Comparison of ENCODE assay signal across 23 cellular contexts in genomic region chr14:74418031-74418430, GRCh38. TPM values are rescaled to one million over a fixed set of nuclear protein-coding genes. Genes with fewer than 3 reads are reported as not detected.
"Had no signal": no experiment of that assay in that cellular context is flagged by ENCODE, and none has a peak within 500 bp of the region (broad histone marks: within the 10 kb centered on the region; RNA-seq: fewer than 3 reads in every experiment).

No MANE protein-coding gene starts in this region.

- H3K27me3 ChIP-seq: right atrium auricular region had no signal

- DNase-seq: effector memory CD8-positive, alpha-beta T cell; esophagus squamous epithelium; foreskin fibroblast; kidney; left cardiac atrium; left ventricle myocardium inferior; lower lobe of right lung; mesenchymal stem cell; naive thymus-derived CD4-positive, alpha-beta T cell; nephron progenitor cell; sigmoid colon; stimulated activated CD4-positive, alpha-beta T cell treated with anti-CD3 and anti-CD28 coated beads, Interleukin-2, amount 100 ng/mL, for 24 hours; stimulated activated CD4-positive, alpha-beta T cell treated with anti-CD3 and anti-CD28 coated beads, Interleukin-4, amount 100 ng/mL, for 4 hours; stimulated activated naive B cell treated with anti-CD40 and anti-IgM and Interleukin-4, amounts not matched to agents 10 μg/mL and 1 μg/mL and 100 μg/mL, for 72 hours; stimulated activated naive CD8-positive, alpha-beta T cell treated with anti-CD3 and anti-CD28 coated beads, Interleukin-15, amount 100 ng/mL, for 72 hours; transverse colon had no signal

- H3K27ac ChIP-seq: esophagus squamous epithelium, hepatocyte, left ventricle myocardium inferior, lower lobe of right lung, right atrium auricular region, sigmoid colon, skin epidermis, thoracic aorta, transverse colon had no signal

- H2AFZ ChIP-seq: hepatocyte had no signal

- H3K4me2 ChIP-seq: hepatocyte had no signal

- FAIRE-seq: kidney had no signal

- H3K79me2 ChIP-seq: hepatocyte had no signal

- H3K36me3 ChIP-seq: esophagus squamous epithelium, left ventricle myocardium inferior, lower lobe of right lung, right atrium auricular region, sigmoid colon, thoracic aorta, transverse colon had no signal

- H3K4me3 ChIP-seq: esophagus squamous epithelium, hepatocyte, left ventricle myocardium inferior, lower lobe of right lung, right atrium auricular region, sigmoid colon, skin epidermis, thoracic aorta, transverse colon had no signal

- H3K9me3 ChIP-seq: lower lobe of right lung, right atrium auricular region, sigmoid colon, thoracic aorta, transverse colon had no signal

- ATAC-seq: effector memory CD8-positive, alpha-beta T cell; left cardiac atrium; lower lobe of right lung; naive thymus-derived CD4-positive, alpha-beta T cell; stimulated activated naive B cell treated with anti-CD40 and anti-IgM and Interleukin-4, amounts not matched to agents 10 μg/mL and 1 μg/mL and 100 μg/mL, for 72 hours; stimulated activated naive CD8-positive, alpha-beta T cell treated with anti-CD3 and anti-CD28 coated beads, Interleukin-15, amount 100 ng/mL, for 72 hours had no signal

- H3K4me1 ChIP-seq: esophagus squamous epithelium, left ventricle myocardium inferior, lower lobe of right lung, right atrium auricular region, sigmoid colon, transverse colon had no signal

RNA-seq across cellular contexts. Expression of gene SYNDIG1L, which starts 8.0 kb away (rescaled TPM):
- total RNA-seq: epithelial cell of proximal tubule, hepatocyte, mononuclear cell, osteocyte had no signal
- polyA plus RNA-seq: hepatocyte; naive thymus-derived CD4-positive, alpha-beta T cell had no signal
